8 cellular contexts compared by ENCODE assay signal in the genomic region with DNA sequence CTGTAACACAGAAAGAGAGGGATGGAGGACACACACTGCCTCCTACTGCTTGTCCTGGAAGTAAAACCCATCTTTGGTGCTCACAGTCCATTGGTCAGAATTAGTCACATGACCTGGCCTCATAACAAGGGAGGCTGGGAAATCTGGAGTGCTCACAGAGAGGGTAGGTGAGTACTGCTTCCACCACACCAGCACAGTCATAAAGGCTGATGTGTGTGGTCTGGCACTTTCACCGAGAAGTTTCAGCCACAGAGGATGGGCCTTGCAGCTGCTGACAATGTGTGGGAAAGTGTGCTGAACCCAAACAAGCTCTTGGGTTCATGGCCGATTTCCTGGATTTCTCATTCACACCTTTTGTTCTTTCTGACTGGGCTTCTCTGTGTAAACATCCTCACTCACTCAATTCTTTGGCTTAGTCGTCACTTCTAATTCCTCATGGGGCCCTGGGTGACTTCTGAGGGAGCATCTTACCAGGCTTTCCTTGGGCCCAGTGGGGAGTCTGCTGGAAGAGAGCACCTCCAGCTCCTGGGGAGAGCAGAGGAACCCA.
DNase-seq lines count a peak whose midpoint lies in the region; ATAC-seq and TF ChIP-seq lines count a peak whose summit lies in the region.

No MANE protein-coding gene starts in this region.

- TF ChIP-seq EP300 in Ishikawa (IDR thresholded peaks at IDR 0.05; ENCODE audit: borderline replicate concordance) = no peak

- ATAC-seq in GM18498 (IDR thresholded peaks at IDR 0.05; ENCODE audit: unreplicated experiment) = peak; percentile 100
- ATAC-seq in GM21529 (IDR thresholded peaks at IDR 0.05; ENCODE audit: unreplicated experiment) = peak; percentile 99

- no peaks in the 10 kb centered on the region for H3K9me3 Mint-ChIP-seq in activated T-helper 2 cell treated with anti-CD3 and anti-CD28 coated beads, Interferon-gamma antibody, Interleukin-2, Interleukin-4, amounts not matched to agents 10 μg/mL and 5 μg/mL and 100 μg/mL, durations not matched to agents 14 hours and 24 hours and 36 hours
- peaks cover 8% of the 10 kb centered on the region for H3K9me3 Mint-ChIP-seq in activated CD4-positive, alpha-beta T cell treated with anti-CD3 and anti-CD28 coated beads, Interleukin-2, amount 10 ng/mL, durations not matched to agents 7 days and 5 days

- no peak overlapping the region for H3K27ac Mint-ChIP-seq in activated T-helper 2 cell treated with anti-CD3 and anti-CD28 coated beads, Interferon-gamma antibody, Interleukin-2, Interleukin-4, amounts not matched to agents 10 μg/mL and 5 μg/mL and 100 μg/mL, durations not matched to agents 14 hours and 24 hours and 36 hours
- no peak overlapping the region for H3K27ac Mint-ChIP-seq in activated CD4-positive, alpha-beta T cell treated with anti-CD3 and anti-CD28 coated beads, Interleukin-2, amount 10 ng/mL, durations not matched to agents 7 days and 5 days

- no peak for TF ChIP-seq CTCF in fibroblast of lung (conservative IDR thresholded peaks at IDR 0.05 in 1 of 2, IDR thresholded peaks at IDR 0.05 in 1 of 2; ENCODE audit: low read depth in 1 of 2, low read length in 2 of 2)

- H3K9me3 ChIP-seq in fibroblast of lung (ENCODE audit: control insufficient read depth, insufficient read depth, low read depth, low read length) = no peaks in the 10 kb centered on the region

- intact Hi-C loops in activated T-helper 2 cell treated with anti-CD3 and anti-CD28 coated beads, Interferon-gamma antibody, Interleukin-2, Interleukin-4, amounts not matched to agents 10 μg/mL and 5 μg/mL and 100 μg/mL, durations not matched to agents 14 hours and 24 hours and 36 hours (cut with micrococcal nuclease) = no loop called here

- no peaks in the 10 kb centered on the region for H3K79me2 ChIP-seq in fibroblast of lung (ENCODE audit: control insufficient read depth, insufficient read depth, low read length)

- H3K4me1 ChIP-seq in fibroblast of lung (ENCODE audit: control insufficient read depth, extremely low read depth, insufficient read depth, low read length) = peaks cover 3% of the 10 kb centered on the region

- no peak overlapping the region for H3K27ac ChIP-seq in fibroblast of lung (ENCODE audit: insufficient read depth, low read length)

- no peak for TF ChIP-seq RAD21 in Ishikawa (IDR thresholded peaks at IDR 0.05; ENCODE audit: low read depth)

- no peaks in the 10 kb centered on the region for H3K27me3 ChIP-seq in fibroblast of lung (ENCODE audit: control insufficient read depth, insufficient read depth, low read length)

- no peak overlapping the region for H3K4me2 ChIP-seq in fibroblast of lung (ENCODE audit: extremely low read depth, insufficient read depth, low read length)

- POLR2A ChIA-PET in activated CD4-positive, alpha-beta T cell treated with anti-CD3 and anti-CD28 coated beads, Interleukin-2, amount 10 ng/mL, durations not matched to agents 7 days and 5 days (lab: Charles Lee) = no interaction called here

- peaks cover 27% of the 10 kb centered on the region for H3K27me3 Mint-ChIP-seq in activated T-helper 2 cell treated with anti-CD3 and anti-CD28 coated beads, Interferon-gamma antibody, Interleukin-2, Interleukin-4, amounts not matched to agents 10 μg/mL and 5 μg/mL and 100 μg/mL, durations not matched to agents 14 hours and 24 hours and 36 hours (ENCODE audit: low read depth)
- peaks cover 14% of the 10 kb centered on the region for H3K27me3 Mint-ChIP-seq in activated CD4-positive, alpha-beta T cell treated with anti-CD3 and anti-CD28 coated beads, Interleukin-2, amount 10 ng/mL, durations not matched to agents 7 days and 5 days

- H4K20me1 ChIP-seq in fibroblast of lung (ENCODE audit: control insufficient read depth, extremely low read depth, insufficient read depth, low read length) = no peaks in the 10 kb centered on the region

- DNase-seq in fibroblast of lung (ENCODE audit: low read depth in 2 of 2) (peak; percentile 81 to 93), hypothalamus (lab: John Stamatoyannopoulos, UW) (no peak), NCI-H2171 treated with DMSO at 0.1 percent for 48 hours (lab: John Stamatoyannopoulos, UW) (no peak)
- DNase-seq in activated T-helper 2 cell treated with anti-CD3 and anti-CD28 coated beads, Interferon-gamma antibody, Interleukin-2, Interleukin-4, amounts not matched to agents 10 μg/mL and 5 μg/mL and 100 μg/mL, durations not matched to agents 14 hours and 24 hours and 36 hours (ENCODE audit: low spot score) = no peak
- DNase-seq in activated CD4-positive, alpha-beta T cell treated with anti-CD3 and anti-CD28 coated beads, Interleukin-2, amount 10 ng/mL, durations not matched to agents 7 days and 5 days = no peak

- H3K36me3 Mint-ChIP-seq in activated T-helper 2 cell treated with anti-CD3 and anti-CD28 coated beads, Interferon-gamma antibody, Interleukin-2, Interleukin-4, amounts not matched to agents 10 μg/mL and 5 μg/mL and 100 μg/mL, durations not matched to agents 14 hours and 24 hours and 36 hours (ENCODE audit: low read depth) = no peaks in the 10 kb centered on the region
- no peaks in the 10 kb centered on the region for H3K36me3 Mint-ChIP-seq in activated CD4-positive, alpha-beta T cell treated with anti-CD3 and anti-CD28 coated beads, Interleukin-2, amount 10 ng/mL, durations not matched to agents 7 days and 5 days (ENCODE audit: low read depth)

- no peak overlapping the region for H3K4me3 Mint-ChIP-seq in activated T-helper 2 cell treated with anti-CD3 and anti-CD28 coated beads, Interferon-gamma antibody, Interleukin-2, Interleukin-4, amounts not matched to agents 10 μg/mL and 5 μg/mL and 100 μg/mL, durations not matched to agents 14 hours and 24 hours and 36 hours (ENCODE audit: low read depth)
- H3K4me3 Mint-ChIP-seq in activated CD4-positive, alpha-beta T cell treated with anti-CD3 and anti-CD28 coated beads, Interleukin-2, amount 10 ng/mL, durations not matched to agents 7 days and 5 days = no peak overlapping the region

- no peaks in the 10 kb centered on the region for H3K36me3 ChIP-seq in fibroblast of lung (ENCODE audit: control insufficient read depth, insufficient read depth, low read length)

- no peak overlapping the region for H3K4me3 ChIP-seq in fibroblast of lung (replicated peaks in 1 of 4; ENCODE audit: control extremely low read depth in 1 of 4, insufficient read depth in 1 of 4, low read depth in 3 of 4, low read length in 4 of 4)

- H3K4me1 Mint-ChIP-seq in activated T-helper 2 cell treated with anti-CD3 and anti-CD28 coated beads, Interferon-gamma antibody, Interleukin-2, Interleukin-4, amounts not matched to agents 10 μg/mL and 5 μg/mL and 100 μg/mL, durations not matched to agents 14 hours and 24 hours and 36 hours (ENCODE audit: low read depth) = peaks cover 7% of the 10 kb centered on the region
- H3K4me1 Mint-ChIP-seq in activated CD4-positive, alpha-beta T cell treated with anti-CD3 and anti-CD28 coated beads, Interleukin-2, amount 10 ng/mL, durations not matched to agents 7 days and 5 days = peaks cover 7% of the 10 kb centered on the region

- CTCF ChIA-PET in activated CD4-positive, alpha-beta T cell treated with anti-CD3 and anti-CD28 coated beads, Interleukin-2, amount 10 ng/mL, durations not matched to agents 7 days and 5 days (lab: Charles Lee) = interaction anchor here (0.6 kb wide), 1 partner anchor 91 kb away, joined by 3 read pairs; no protein-coding TSS in a partner anchor

- H2AFZ ChIP-seq in fibroblast of lung (ENCODE audit: low read length) = peak overlapping the region; percentile 33

- H3K9ac ChIP-seq in fibroblast of lung (ENCODE audit: insufficient read depth, low read length) = no peak overlapping the region

TF ChIP-seq in Ishikawa, 13 proteins besides CTCF, POLR2A, EP300 and RAD21:
- TF ChIP-seq, protein P1, sequence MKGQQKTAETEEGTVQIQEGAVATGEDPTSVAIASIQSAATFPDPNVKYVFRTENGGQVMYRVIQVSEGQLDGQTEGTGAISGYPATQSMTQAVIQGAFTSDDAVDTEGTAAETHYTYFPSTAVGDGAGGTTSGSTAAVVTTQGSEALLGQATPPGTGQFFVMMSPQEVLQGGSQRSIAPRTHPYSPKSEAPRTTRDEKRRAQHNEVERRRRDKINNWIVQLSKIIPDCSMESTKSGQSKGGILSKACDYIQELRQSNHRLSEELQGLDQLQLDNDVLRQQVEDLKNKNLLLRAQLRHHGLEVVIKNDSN (IDR thresholded peaks at IDR 0.05) = peak; percentile 58; the same call in 1 of the 2 replicates
- no peak for TF ChIP-seq CREB1 (IDR thresholded peaks at IDR 0.05; ENCODE audit: low read depth)

Comparison
In these comparisons a context has a peak if more than half of its experiments do, and no peak if none do; other contexts are left out.
1. DNase-seq: peak in fibroblast of lung (2 of 2); none in hypothalamus (0 of 51), NCI-H2171 treated with DMSO at 0.1 percent for 48 hours (single experiment), activated T-helper 2 cell treated with anti-CD3 and anti-CD28 coated beads, Interferon-gamma antibody, Interleukin-2, Interleukin-4, amounts not matched to agents 10 μg/mL and 5 μg/mL and 100 μg/mL, durations not matched to agents 14 hours and 24 hours and 36 hours (single experiment) and activated CD4-positive, alpha-beta T cell treated with anti-CD3 and anti-CD28 coated beads, Interleukin-2, amount 10 ng/mL, durations not matched to agents 7 days and 5 days (single experiment).